In the genomic region with DNA sequence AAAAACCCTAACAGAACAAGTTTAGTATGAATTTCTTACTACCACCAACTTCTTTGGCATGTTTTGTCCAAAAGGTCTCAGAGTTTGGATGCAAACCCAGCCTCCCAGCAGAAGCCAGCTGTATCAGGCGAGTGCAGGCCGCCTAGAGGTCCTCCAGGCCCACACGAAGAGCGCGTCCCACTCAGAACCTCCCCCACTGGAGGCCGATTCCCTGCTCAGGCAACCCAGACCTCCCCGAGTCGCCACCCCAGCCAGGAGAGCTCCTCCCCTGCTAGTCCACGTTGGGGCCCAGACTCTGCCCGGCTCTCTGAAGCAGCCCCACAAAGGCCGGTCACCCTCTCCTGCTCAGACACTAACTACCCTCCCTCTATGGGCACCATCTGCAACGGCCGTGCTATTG, we compare ENCODE assay signal across 8 cellular contexts. TPM values are rescaled to one million over a fixed set of nuclear protein-coding genes. Genes with fewer than 3 reads are reported as not detected.
DNase-seq lines count a peak whose midpoint lies in the region; ATAC-seq, FAIRE-seq and TF ChIP-seq lines count a peak whose summit lies in the region.
"Not testable (repeated sequence)": the region's sequence is repeated elsewhere in the genome, so short reads cannot be mapped to it uniquely, and the experiment has no call there.

No MANE protein-coding gene starts in this region.

- not testable (repeated sequence) for H3K27me3 ChIP-seq in K562 (ENCODE audit: control insufficient read depth in 2 of 2, insufficient read depth in 2 of 2, low read length in 2 of 2); HepG2 (ENCODE audit: control insufficient read depth in 1 of 2, insufficient read depth in 2 of 2, low read length in 2 of 2); aorta (ENCODE audit: control insufficient read depth in 1 of 2, insufficient read depth in 2 of 2, low read length in 1 of 2)

- H3K4me3 ChIP-seq in K562; HepG2 (replicated peaks in 1 of 3; ENCODE audit: insufficient read depth in 1 of 3, low read depth in 2 of 3, low read length in 3 of 3); aorta (ENCODE audit: low read length in 2 of 2): not testable (repeated sequence)

- CTCF ChIA-PET in K562 (lab: Yijun Ruan, JAX; ENCODE audit: low intra/inter-chr PET ratio); HepG2 (lab: Yijun Ruan, JAX; ENCODE audit: low intra/inter-chr PET ratio, low total read pairs): not testable (repeated sequence)

- H3K9me1 ChIP-seq in K562 (ENCODE audit: control insufficient read depth, insufficient read depth, low read length): not testable (repeated sequence)

- H3K9me3 ChIP-seq in K562 (replicated peaks; ENCODE audit: control insufficient read depth, insufficient read depth, low read depth, low read length); HepG2 (ENCODE audit: low read length); aorta (ENCODE audit: control insufficient read depth, low read length): not testable (repeated sequence)

- DNase-seq in GM12891 (ENCODE audit: insufficient read length, low spot score); HTR-8/SVneo (ENCODE audit: insufficient read length, low spot score); K562 (ENCODE audit: extremely low read depth in 1 of 4, low spot score in 3 of 4); Right ventricle myocardium superior; left ventricle myocardium superior; HepG2 (ENCODE audit: low spot score); omental fat pad (ENCODE audit: low spot score); aorta: not testable (repeated sequence)

- POLR2A ChIA-PET in K562 (lab: Yijun Ruan, JAX); HepG2 (lab: Yijun Ruan, JAX): not testable (repeated sequence)

- H3K4me1 ChIP-seq in K562 (replicated peaks in 1 of 2; ENCODE audit: control insufficient read depth in 2 of 2, insufficient read depth in 2 of 2, low read length in 2 of 2); aorta (ENCODE audit: control insufficient read depth in 1 of 2, insufficient read depth in 2 of 2, low read length in 2 of 2): not testable (repeated sequence)
- H3K4me1 ChIP-seq in HepG2 (ENCODE audit: insufficient read depth, low read length): peaks cover 43% of the 10 kb centered on the region

- TF ChIP-seq EP300 in K562 (IDR thresholded peaks at IDR 0.05; ENCODE audit: low read length); HepG2 (IDR thresholded peaks at IDR 0.05; ENCODE audit: low read depth in 2 of 2, low read length in 2 of 2); HepG2 (CRISPR knock-in tag; IDR thresholded peaks at IDR 0.05; ENCODE audit: borderline replicate concordance): not testable (repeated sequence)

- not testable (repeated sequence) for H3K9ac ChIP-seq in K562 (ENCODE audit: insufficient read depth in 1 of 2, low read depth in 2 of 2, low read length in 2 of 2); HepG2 (ENCODE audit: insufficient read depth, low read depth, low read length)

- ATAC-seq in K562 (peak; percentile 85), Right ventricle myocardium superior (ENCODE audit: poor library complexity) (peak; percentile 24), left ventricle myocardium superior (peak; percentile 26), HepG2 (peak; percentile 42), omental fat pad (ENCODE audit: low FRiP score) (peak; percentile 37), aorta (ENCODE audit: low FRiP score) (peak; percentile 51)

- H3K36me3 ChIP-seq in K562 (ENCODE audit: control insufficient read depth, insufficient read depth, low read length); HepG2 (replicated peaks in 1 of 2; ENCODE audit: control insufficient read depth in 1 of 2, insufficient read depth in 2 of 2, low read length in 2 of 2); aorta (ENCODE audit: control insufficient read depth in 1 of 2, insufficient read depth in 2 of 2, low read length in 1 of 2): not testable (repeated sequence)

- in situ Hi-C loops in K562 (cut with MboI); HepG2 (cut with HindIII; ENCODE audit: extremely low pct_ligation_motif_present, low pct_unique_long_range_greater_than_20kb): not testable (repeated sequence)

- intact Hi-C loops in K562 (cut with micrococcal nuclease); Right ventricle myocardium superior (cut with DNase I); left ventricle myocardium superior (cut with micrococcal nuclease); HepG2 (cut with micrococcal nuclease; ENCODE audit: unreplicated experiment); aorta (cut with DNase I): not testable (repeated sequence)

- no CpG with 5 or more reads among the region's 13 CpGs for WGBS in K562 (ENCODE audit: insufficient coverage, low coverage, missing lambda C conversion rate)
- no CpG with 5 or more reads among the region's 13 CpGs for WGBS in HepG2 (ENCODE audit: low lambda C conversion rate)
- WGBS in aorta, 2 donors: no CpG with 5 or more reads among the region's 13 CpGs

- not testable (repeated sequence) for H3K27ac ChIP-seq in K562 (ENCODE audit: extremely low read depth, low read depth, low read length); HepG2 (ENCODE audit: extremely low read length, insufficient read depth, low read length); aorta (ENCODE audit: low read depth in 1 of 2, low read length in 2 of 2)

- H4K20me1 ChIP-seq in K562 (replicated peaks; ENCODE audit: control insufficient read depth, insufficient read depth, low read length); HepG2 (ENCODE audit: insufficient read depth, low read length): not testable (repeated sequence)

- H3K79me2 ChIP-seq in K562 (ENCODE audit: control insufficient read depth, insufficient read depth, low read length): not testable (repeated sequence)
- peaks cover 12% of the 10 kb centered on the region for H3K79me2 ChIP-seq in HepG2 (ENCODE audit: insufficient read depth, low read length)

- not testable (repeated sequence) for H2AFZ ChIP-seq in K562 (ENCODE audit: low read depth, low read length); HepG2 (ENCODE audit: low read length)

- BruUV-seq in K562 (replicated peaks; lab: Mats Ljungman, UMichigan); HepG2 (replicated peaks; lab: Mats Ljungman, UMichigan): not testable (repeated sequence)

- TF ChIP-seq RAD21 in K562 (CRISPR knock-in tag; conservative IDR thresholded peaks at IDR 0.05 in 1 of 2, IDR thresholded peaks at IDR 0.05 in 1 of 2); HepG2 (CRISPR knock-in tag; IDR thresholded peaks at IDR 0.05): not testable (repeated sequence)

- not testable (repeated sequence) for H3K4me2 ChIP-seq in K562 (ENCODE audit: insufficient read depth, low read length); HepG2 (ENCODE audit: low read depth, low read length)

- FAIRE-seq in GM12891 (lab: Jason Lieb, UNC): peak; percentile 20
- FAIRE-seq in HTR-8/SVneo (lab: Jason Lieb, UNC): peak; percentile 26
- FAIRE-seq in K562 (lab: Jason Lieb, UNC): peak; percentile 79
- not testable (repeated sequence) for FAIRE-seq in HepG2 (lab: Jason Lieb, UNC)

- TF ChIP-seq POLR2A in GM12891 (IDR thresholded peaks at IDR 0.05; ENCODE audit: low read depth, low read length); K562 (conservative IDR thresholded peaks at IDR 0.05); HepG2 (IDR thresholded peaks at IDR 0.05; ENCODE audit: insufficient read depth in 1 of 2, low read depth in 2 of 2, low read length in 2 of 2): not testable (repeated sequence)

- not testable (repeated sequence) for TF ChIP-seq CTCF in K562 (IDR thresholded peaks at IDR 0.05 in 2 of 3, conservative IDR thresholded peaks at IDR 0.05 in 1 of 3; ENCODE audit: insufficient read depth in 2 of 3, low read depth in 1 of 3, low read length in 3 of 3); HepG2 (CRISPR knock-in tag; IDR thresholded peaks at IDR 0.05); omental fat pad (IDR thresholded peaks at IDR 0.05)

RNA-seq across cellular contexts. Expression of a gene that starts 28.4 kb away (rescaled TPM):
- polyA plus RNA-seq in GM12891 (2012; ENCODE audit: low read depth, missing spikeins): 21.6 TPM
- total RNA-seq in K562 (2011; cell fraction: chromatin; rRNA removed; ENCODE audit: low replicate concordance): 43.6 and 59.1 TPM in 2 replicates
- total RNA-seq in K562 (2011; cell fraction: nucleolus; rRNA removed): 40.1 and 50.7 TPM in 2 replicates
- total RNA-seq in K562 (2011; cell fraction: nucleoplasm; rRNA removed): 31.7 and 32.9 TPM in 2 replicates
- total RNA-seq in K562 (2014; rRNA removed) (34.5 and 48.7 TPM in 2 replicates), K562 (2014; rRNA removed; fragmentation: Illumina TruSeq; extraction: Trizol) (15.4 and 17.2 TPM in 2 replicates), K562 (2015; rRNA removed; fragmentation: Illumina TruSeq; extraction: Trizol) (30.9 and 32.3 TPM in 2 replicates), K562 (2021) (39.0 and 40.0 TPM in 2 replicates), Right ventricle myocardium superior (9.8 TPM), left ventricle myocardium superior (10.4 TPM), HepG2 (2016; rRNA removed; fragmentation: Illumina TruSeq; extraction: Trizol) (29.8 and 31.0 TPM in 2 replicates), omental fat pad (10 to 100 TPM; 10.9 to 21.1 (median 20.1) TPM), aorta (10 to 100 TPM; 14.3 to 15.5 TPM)
- polyA plus RNA-seq in K562 (2011; rRNA removed) (36.1 and 37.5 TPM in 2 replicates), K562 (2014; fragmentation: Illumina TruSeq; extraction: Trizol) (31.2 and 39.2 TPM in 2 replicates), K562 (2014; fragmentation: Nextera tagmentation; extraction: Ambion mirVana) (1 to 10 TPM in 1 of 2 experiments, under 1 TPM in 1; 0.73 to 1.6 TPM), K562 (2014; rRNA removed) (58.0 and 58.3 TPM in 2 replicates), HepG2 (2011; rRNA removed) (25.4 and 30.1 TPM in 2 replicates), aorta (10 to 100 TPM in 1 of 2 donors, 1 to 10 TPM in 1; 9.7 to 13.0 TPM)
- polyA plus RNA-seq in K562 (2011; cell fraction: cytosol; rRNA removed): 49.9 and 152 TPM in 2 replicates
- polyA plus RNA-seq in K562 (2011; cell fraction: nucleus; rRNA removed): 19.7 and 24.6 TPM in 2 replicates
- 27.5 and 34.3 TPM in 2 replicates for polyA plus RNA-seq in K562 (2012)
- polyA minus RNA-seq in K562 (2011; rRNA and poly(A)+ RNA removed): 17.2 and 25.7 TPM in 2 replicates
- polyA minus RNA-seq in K562 (2011; cell fraction: cytosol; rRNA and poly(A)+ RNA removed): 17.5 and 19.7 TPM in 2 replicates
- polyA minus RNA-seq in K562 (2011; cell fraction: nucleus; rRNA and poly(A)+ RNA removed): 18.7 and 23.8 TPM in 2 replicates
- 5.0 and 5.1 TPM in 2 replicates for total RNA-seq in HepG2 (2016; cell fraction: cytosol; rRNA removed; fragmentation: Illumina TruSeq; extraction: Trizol; ENCODE audit: low read depth)
- total RNA-seq in HepG2 (2016; cell fraction: insoluble cytoplasmic fraction; rRNA removed; fragmentation: Illumina TruSeq; extraction: Trizol): 27.9 and 29.1 TPM in 2 replicates
- 14.7 and 15.1 TPM in 2 replicates for total RNA-seq in HepG2 (2016; cell fraction: membrane; rRNA removed; fragmentation: Illumina TruSeq; extraction: Trizol)
- total RNA-seq in HepG2 (2016; cell fraction: nucleus; rRNA removed; fragmentation: Illumina TruSeq; extraction: Trizol): 13.3 and 14.3 TPM in 2 replicates
- 33.9 and 64.2 TPM in 2 replicates for polyA plus RNA-seq in HepG2 (2011; cell fraction: cytosol; rRNA removed)
- 25.5 and 25.6 TPM in 2 replicates for polyA plus RNA-seq in HepG2 (2011; cell fraction: nucleus; rRNA removed)
- polyA plus RNA-seq in HepG2 (2012): 16.3 and 19.0 TPM in 2 replicates
- 3.8 and 4.0 TPM in 2 replicates for polyA plus RNA-seq in HepG2 (2016; cell fraction: cytosol; fragmentation: Illumina TruSeq; extraction: Trizol; ENCODE audit: low read depth)
- polyA plus RNA-seq in HepG2 (2016; cell fraction: insoluble cytoplasmic fraction; fragmentation: Illumina TruSeq; extraction: Trizol; ENCODE audit: low read depth): 32.7 and 37.0 TPM in 2 replicates
- 9.8 and 10.5 TPM in 2 replicates for polyA plus RNA-seq in HepG2 (2016; cell fraction: membrane; fragmentation: Illumina TruSeq; extraction: Trizol; ENCODE audit: low read depth)
- 21.4 and 22.6 TPM in 2 replicates for polyA plus RNA-seq in HepG2 (2016; cell fraction: nucleus; fragmentation: Illumina TruSeq; extraction: Trizol; ENCODE audit: insufficient read depth, low read depth)
- 23.0 and 26.3 TPM in 2 replicates for polyA minus RNA-seq in HepG2 (2011; rRNA and poly(A)+ RNA removed; ENCODE audit: low replicate concordance)
- 12.8 and 16.6 TPM in 2 replicates for polyA minus RNA-seq in HepG2 (2011; cell fraction: cytosol; rRNA and poly(A)+ RNA removed)
- 11.3 and 13.7 TPM in 2 replicates for polyA minus RNA-seq in HepG2 (2011; cell fraction: nucleus; rRNA and poly(A)+ RNA removed)

Comparison
In these comparisons a context has a peak if more than half of its experiments do, and no peak if none do; other contexts are left out.
1. ATAC-seq: peak in every context shown above with its lines; median percentile 85 in K562; 51 in aorta; 42 in HepG2; 37 in omental fat pad; 26 in left ventricle myocardium superior; 24 in Right ventricle myocardium superior.